Comparison of ENCODE assay signal across 23 cellular contexts in genomic region chr4:171847751-171848150, GRCh38. TPM values are rescaled to one million over a fixed set of nuclear protein-coding genes. Genes with fewer than 3 reads are reported as not detected.
DNase-seq lines count a peak whose midpoint lies in the region; ATAC-seq and TF ChIP-seq lines count a peak whose summit lies in the region.
"Had no signal": no experiment of that assay in that cellular context is flagged by ENCODE, and none has a peak within 500 bp of the region (broad histone marks: within the 10 kb centered on the region; RNA-seq: fewer than 3 reads in every experiment).

No MANE protein-coding gene starts in this region.

- no peaks in the 10 kb centered on the region for H4K20me1 ChIP-seq in PC-9 (ENCODE audit: insufficient read depth)

- H3K4me2 ChIP-seq in PC-9: no peak overlapping the region

- no peak overlapping the region for H3K27ac ChIP-seq in PC-9
- H3K27ac ChIP-seq: Peyer's patch, SK-N-MC had no signal

- no TSS peak for BruUV-seq in PC-9 (replicated peaks; lab: Mats Ljungman, UMichigan)

- TF ChIP-seq CTCF in epithelial cell of esophagus (IDR thresholded peaks at IDR 0.05; ENCODE audit: insufficient read depth, low read depth, low read length, missing control alignments) (no peak), PC-9 (conservative IDR thresholded peaks at IDR 0.05) (no peak)

- no peaks in the 10 kb centered on the region for H3K79me2 ChIP-seq in PC-9 (ENCODE audit: low read depth)

- ATAC-seq in HG03135 (IDR thresholded peaks at IDR 0.05; ENCODE audit: unreplicated experiment): no peak
- no peak for ATAC-seq in GM18498 (IDR thresholded peaks at IDR 0.05; ENCODE audit: unreplicated experiment)
- ATAC-seq: T-helper 17 cell had no signal

- no peaks in the 10 kb centered on the region for H3K27me3 ChIP-seq in PC-9 (ENCODE audit: insufficient read depth, low read depth)
- H3K27me3 ChIP-seq: Peyer's patch had no signal

- no peak overlapping the region for H2AFZ ChIP-seq in PC-9

- H3K4me1 ChIP-seq in PC-9 (replicated peaks; ENCODE audit: insufficient read depth): no peaks in the 10 kb centered on the region
- H3K4me1 ChIP-seq: Peyer's patch had no signal

- H3F3A ChIP-seq in PC-9 (ENCODE audit: insufficient read depth, low read depth): no peaks in the 10 kb centered on the region

- no peaks in the 10 kb centered on the region for H3K36me3 ChIP-seq in PC-9 (ENCODE audit: low read depth)
- H3K36me3 ChIP-seq: Peyer's patch had no signal

- no peak overlapping the region for H3K4me3 ChIP-seq in epithelial cell of esophagus (ENCODE audit: low read length)
- no peak overlapping the region for H3K4me3 ChIP-seq in PC-9
- H3K4me3 ChIP-seq: Peyer's patch, SK-N-MC had no signal

- DNase-seq in GM04503 (ENCODE audit: low read depth) (peak; percentile 8), LHCN-M2 (ENCODE audit: low read depth) (peak; percentile 14), epithelial cell of esophagus (ENCODE audit: low read depth) (peak; percentile 6), PC-9 (no peak), A172 (ENCODE audit: low spot score) (no peak)
- DNase-seq: Calu3, DND-41, GDM1, IMR-90, KG1, MM.1S, NCI-H1694, NCI-H2081, NCI-H2171, NCI-H226, NCI-H510A, NCI-H69, Peyer's patch, SIG-M5, T-helper 17 cell had no signal

- no peaks in the 10 kb centered on the region for H3K9me3 ChIP-seq in PC-9 (ENCODE audit: insufficient read depth, low read depth)
- H3K9me3 ChIP-seq: Peyer's patch had no signal

- intact Hi-C loops in PC-9 (cut with micrococcal nuclease; ENCODE audit: unreplicated experiment): no loop called here

- POLR2A ChIA-PET in PC-9 (lab: Charles Lee; ENCODE audit: unreplicated experiment): no interaction called here

- no peaks in the 10 kb centered on the region for H3K9me2 ChIP-seq in PC-9 (ENCODE audit: insufficient read depth)

- CTCF ChIA-PET in PC-9 (lab: Charles Lee): no interaction called here

RNA-seq across cellular contexts. Expression of gene GALNTL6, which starts 34.5 kb away (rescaled TPM):
- total RNA-seq in LHCN-M2 (2014; rRNA removed) (0.06 TPM in 2 replicates), PC-9 (2021) (not detected in 2 replicates)
- polyA plus RNA-seq in LHCN-M2 (2012): not detected
- total RNA-seq in A172 (2014; rRNA removed; shearing (Covaris generic)): not detected in 2 replicates
- total RNA-seq: Calu3, T-helper 17 cell had no signal
- polyA plus RNA-seq: IMR-90 had no signal

Comparison
In these comparisons a context has a peak if more than half of its experiments do, and no peak if none do; other contexts are left out.
1. DNase-seq: peak in GM04503 (single experiment), LHCN-M2 (single experiment) and epithelial cell of esophagus (single experiment); none in PC-9 (0 of 2) and A172 (single experiment).